In genomic region chr10:77173615-77174461, GRCh38 we compare ENCODE assay signal across 8 cellular contexts.
DNase-seq lines count a peak whose midpoint lies in the region; ATAC-seq and TF ChIP-seq lines count a peak whose summit lies in the region.

No MANE protein-coding gene starts in this region.

- peak; percentile 83 for DNase-seq in CD1c-positive myeloid dendritic cell (ENCODE audit: extremely low spot score)
- peak; percentile 63 for DNase-seq in NCI-H1092 treated with DMSO at 0.1 percent for 48 hours (lab: John Stamatoyannopoulos, UW)
- peak in 4 of 5 experiments; percentile 24 to 50 (median 30) for DNase-seq in T-helper 2 cell
- peak in 1 of 2 donors; percentile 88 for DNase-seq in ascending aorta (ENCODE audit: low spot score in 2 of 2)
- peak; percentile 40 for DNase-seq in hepatic stellate cell (ENCODE audit: low spot score)
- DNase-seq in sciatic nerve (ENCODE audit: low spot score) = peak; percentile 86

- no peaks in the 10 kb centered on the region for H3K9me3 ChIP-seq in ascending aorta

- peak overlapping the region in 1 of 2 donors; percentile 13 for H3K27ac ChIP-seq in ascending aorta

- no peaks in the 10 kb centered on the region for H3K27me3 ChIP-seq in ascending aorta

- H3K4me3 ChIP-seq in ascending aorta = no peak overlapping the region

- peak; percentile 78 for ATAC-seq in GM21381 (IDR thresholded peaks at IDR 0.05; ENCODE audit: unreplicated experiment)
- ATAC-seq in sciatic nerve = peak; percentile 80
- ATAC-seq in GM18870 (IDR thresholded peaks at IDR 0.05; ENCODE audit: unreplicated experiment) = no peak

- H3K4me1 ChIP-seq in ascending aorta = peaks cover 2 to 3% of the 10 kb centered on the region in 2 donors

- intact Hi-C loops in ascending aorta (cut with DNase I) = loop anchor here (2.0 kb wide), 3 partner anchors 219 to 537 kb away; no protein-coding TSS in a partner anchor
- intact Hi-C loops in sciatic nerve (cut with DNase I) = no loop called here

- H3K36me3 ChIP-seq in ascending aorta = no peaks in the 10 kb centered on the region

- peak; percentile 88 to 91 (median 90) for TF ChIP-seq CTCF in ascending aorta (IDR thresholded peaks at IDR 0.05)
